8 cellular contexts compared by ENCODE assay signal in the genomic region with DNA sequence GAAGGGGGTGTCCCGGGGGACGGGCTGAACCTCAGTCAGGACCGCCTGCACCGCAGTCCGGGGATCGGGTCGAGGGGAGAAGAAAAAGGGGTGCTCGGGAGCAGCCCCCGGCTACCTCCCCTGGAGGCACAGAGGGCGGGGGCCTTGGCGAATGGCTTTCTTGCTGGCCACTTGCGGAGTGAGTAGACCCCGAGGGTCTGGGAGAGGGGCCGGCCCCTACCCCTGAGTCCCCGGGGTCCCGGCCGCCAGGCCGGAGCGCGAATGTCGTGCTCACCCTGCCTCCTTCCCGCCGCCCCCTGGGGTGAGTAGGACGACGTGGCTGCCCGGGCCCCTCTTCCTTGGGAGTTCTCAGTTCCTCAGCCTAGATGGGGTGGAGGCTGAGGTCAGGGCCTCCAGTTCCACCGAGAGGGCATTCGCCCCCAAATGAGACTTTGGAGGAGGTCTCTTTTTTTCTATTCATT.
DNase-seq lines count a peak whose midpoint lies in the region; ATAC-seq and TF ChIP-seq lines count a peak whose summit lies in the region.

No MANE protein-coding gene starts in this region.

- H3K27ac ChIP-seq in foreskin keratinocyte (peak overlapping the region; percentile 75), ovary (peak overlapping the region; percentile 66 to 79)

- DNase-seq in BE2C (no peak), T follicular helper cell (ENCODE audit: low read depth) (peak; percentile 3), foreskin keratinocyte (no peak), ovary (peak in 1 of 5 donors; percentile 48), T-helper 9 cell (no peak), NCI-H187 treated with DMSO at 0.1 percent for 48 hours (lab: John Stamatoyannopoulos, UW) (no peak)

- H3K36me3 ChIP-seq in BE2C (no peaks in the 10 kb centered on the region), ovary (no peaks in the 10 kb centered on the region)

- intact Hi-C loops in ovary (cut with DNase I): no loop called here

- 1 to 2% (median 2%) methylated on average over 25 to 28 of the region's 28 CpGs for WGBS in ovary, 3 donors

- no peaks in the 10 kb centered on the region for H3K9me3 ChIP-seq in BE2C
- no peaks in the 10 kb centered on the region for H3K9me3 ChIP-seq in ovary

- no peaks in the 10 kb centered on the region for H3K27me3 ChIP-seq in BE2C
- no peaks in the 10 kb centered on the region for H3K27me3 ChIP-seq in foreskin keratinocyte
- H3K27me3 ChIP-seq in ovary: no peaks in the 10 kb centered on the region

- H3K4me3 ChIP-seq in BE2C (ENCODE audit: low read depth, low read length) (peak overlapping the region; percentile 74), ovary (peak overlapping the region; percentile 63)

- TF ChIP-seq CTCF in BE2C (IDR thresholded peaks at IDR 0.05; ENCODE audit: low read depth, low read length): no peak
- no peak for TF ChIP-seq CTCF in foreskin keratinocyte (conservative IDR thresholded peaks at IDR 0.05)
- no peak for TF ChIP-seq CTCF in ovary (IDR thresholded peaks at IDR 0.05)

- no peak for TF ChIP-seq EP300 in ovary (IDR thresholded peaks at IDR 0.05)

- no peak for TF ChIP-seq POLR2A in ovary (IDR thresholded peaks at IDR 0.05)

- ATAC-seq in GM18907 (IDR thresholded peaks at IDR 0.05; ENCODE audit: unreplicated experiment): peak; percentile 32
- ATAC-seq in HG03159 (IDR thresholded peaks at IDR 0.05; ENCODE audit: unreplicated experiment): peak; percentile 24
- ATAC-seq in foreskin keratinocyte: peak; percentile 29

- H3K4me1 ChIP-seq in BE2C: no peaks in the 10 kb centered on the region
- H3K4me1 ChIP-seq in foreskin keratinocyte: peaks cover 9% of the 10 kb centered on the region
- peaks cover 14% of the 10 kb centered on the region for H3K4me1 ChIP-seq in ovary (ENCODE audit: insufficient read depth)
